16 cellular contexts compared by ENCODE assay signal in the genomic region with DNA sequence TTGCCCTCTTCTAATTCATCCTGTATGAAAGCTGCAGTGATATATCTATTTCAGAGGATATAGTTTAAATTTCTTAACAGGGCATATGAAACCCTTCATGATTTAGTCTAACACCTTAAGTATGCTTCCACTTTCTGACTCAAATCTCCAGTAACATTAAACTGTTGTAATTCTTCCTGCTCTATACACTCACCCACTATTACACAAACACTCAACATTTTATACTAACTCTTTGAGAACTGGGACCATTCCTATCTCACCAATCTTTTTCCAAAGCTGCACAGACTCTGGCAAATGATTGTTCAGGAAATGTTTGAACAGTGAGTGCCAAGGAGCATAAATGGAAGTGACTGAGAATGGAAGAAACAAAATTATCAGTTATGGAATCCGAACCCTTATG.
DNase-seq lines count a peak whose midpoint lies in the region; ATAC-seq and TF ChIP-seq lines count a peak whose summit lies in the region.
"Had no signal": no experiment of that assay in that cellular context is flagged by ENCODE, and none has a peak within 500 bp of the region (broad histone marks: within the 10 kb centered on the region; RNA-seq: fewer than 3 reads in every experiment).

No MANE protein-coding gene starts in this region.

- no peak overlapping the region for H2BK20ac ChIP-seq in IMR-90 (ENCODE audit: low read depth, low read length)

- H2AFZ ChIP-seq in IMR-90 (replicated peaks; ENCODE audit: low read length, poor library complexity) = no peak overlapping the region

- no peaks in the 10 kb centered on the region for H3K36me3 ChIP-seq in IMR-90 (ENCODE audit: control insufficient read depth, insufficient read depth, low read length)
- H3K36me3 ChIP-seq: BLaER1 treated with 17β-estradiol and CSF1 and Interleukin-3, amounts not matched to agents 10 nM and 100 nM; HAP-1 had no signal

- H3K9ac ChIP-seq in IMR-90 (ENCODE audit: low read depth, low read length) = no peak overlapping the region
- H3K9ac ChIP-seq: BLaER1 treated with 17β-estradiol and CSF1 and Interleukin-3, amounts not matched to agents 10 nM and 100 nM had no signal

- H3K18ac ChIP-seq in IMR-90 (ENCODE audit: low read depth, low read length) = no peak overlapping the region; the same call in 1 of the 2 replicates

- in situ Hi-C loops in IMR-90 (cut with MboI; ENCODE audit: low sequenced_read_pairs) = no loop called here

- peak overlapping the region; percentile 27; the same call in 1 of the 2 replicates for H3K4me2 ChIP-seq in IMR-90 (ENCODE audit: low read depth, low read length)
- H3K4me2 ChIP-seq: A549; BLaER1 treated with 17β-estradiol and CSF1 and Interleukin-3, amounts not matched to agents 10 nM and 100 nM had no signal

- H2BK120ac ChIP-seq in IMR-90 (ENCODE audit: low read depth, low read length) = no peak overlapping the region

- no peak overlapping the region for H3K56ac ChIP-seq in IMR-90 (ENCODE audit: extremely low read depth, insufficient read depth, low read length)

- H3K4ac ChIP-seq in IMR-90 (ENCODE audit: low read depth, low read length) = no peak overlapping the region

- H3K27me3 ChIP-seq in AG04450 (ENCODE audit: control insufficient read depth, insufficient read depth, low read length) = no peaks in the 10 kb centered on the region
- no peaks in the 10 kb centered on the region for H3K27me3 ChIP-seq in IMR-90 (ENCODE audit: control insufficient read depth, insufficient read depth, low read length)
- H3K27me3 ChIP-seq: BLaER1 treated with 17β-estradiol and CSF1 and Interleukin-3, amounts not matched to agents 10 nM and 100 nM had no signal

- H3K9me1 ChIP-seq in IMR-90 (ENCODE audit: insufficient read depth, low read length) = no peaks in the 10 kb centered on the region

- no peak overlapping the region for H4K91ac ChIP-seq in IMR-90 (ENCODE audit: insufficient read depth, low read depth, low read length)

- H4K8ac ChIP-seq in IMR-90 (ENCODE audit: low read depth in 2 of 2, low read length in 2 of 2) = no peak overlapping the region

- H4K20me1 ChIP-seq in IMR-90 (ENCODE audit: insufficient read depth, low read length) = no peaks in the 10 kb centered on the region
- H4K20me1 ChIP-seq: BLaER1 treated with 17β-estradiol and CSF1 and Interleukin-3, amounts not matched to agents 10 nM and 100 nM had no signal

- DNase-seq in AG04450 (ENCODE audit: low read depth, low spot score) = peak; percentile 2
- peak; percentile 52 for DNase-seq in IMR-90
- peak; percentile 2 for DNase-seq in epithelial cell of esophagus (ENCODE audit: low read depth)
- no peak for DNase-seq in left colon
- DNase-seq in germinal center (ENCODE audit: low spot score) = no peak
- no peak for DNase-seq in NCI-H2171 treated with DMSO at 0.1 percent for 48 hours (lab: John Stamatoyannopoulos, UW)
- no peak for DNase-seq in NCI-H2107 treated with DMSO at 0.1 percent for 48 hours (lab: John Stamatoyannopoulos, UW; ENCODE audit: unreplicated experiment)
- DNase-seq: Calu3; CD8-positive, alpha-beta T cell; DMS79 treated with DMSO at 0.1 percent for 48 hours had no signal

- no peak overlapping the region for H3K4me3 ChIP-seq in AG04450 (ENCODE audit: low read depth, low read length)
- no peak overlapping the region for H3K4me3 ChIP-seq in IMR-90 (ENCODE audit: insufficient read depth, low read depth, low read length)
- H3K4me3 ChIP-seq in epithelial cell of esophagus (ENCODE audit: low read length) = no peak overlapping the region
- H3K4me3 ChIP-seq: A549; BLaER1 treated with 17β-estradiol and CSF1 and Interleukin-3, amounts not matched to agents 10 nM and 100 nM; HAP-1 had no signal

- TF ChIP-seq RAD21 in IMR-90 (IDR thresholded peaks at IDR 0.05; ENCODE audit: low read length) = no peak

- no peak overlapping the region for H4K5ac ChIP-seq in IMR-90 (ENCODE audit: low read depth, low read length)

- no peak for TF ChIP-seq POLR2A in IMR-90 (IDR thresholded peaks at IDR 0.05; ENCODE audit: low read depth, low read length)

- no peak overlapping the region for H3K27ac ChIP-seq in AG04450 (ENCODE audit: low read depth, low read length)
- no peak overlapping the region for H3K27ac ChIP-seq in IMR-90 (ENCODE audit: insufficient read depth, low read length)
- H3K27ac ChIP-seq: 22Rv1; A549; BLaER1 treated with 17β-estradiol and CSF1 and Interleukin-3, amounts not matched to agents 10 nM and 100 nM; HL-60 had no signal

- intact Hi-C loops in IMR-90 (cut with micrococcal nuclease) (no loop called here), left colon (cut with DNase I, micrococcal nuclease) (no loop called here)

- H3K14ac ChIP-seq in IMR-90 (replicated peaks; ENCODE audit: low read depth, low read length) = no peak overlapping the region

- peak; percentile 54 for ATAC-seq in IMR-90 (ENCODE audit: low read depth)
- peak; percentile 21 for ATAC-seq in left colon
- no peak for ATAC-seq in HG03520 (IDR thresholded peaks at IDR 0.05; ENCODE audit: unreplicated experiment)
- ATAC-seq: A549; CD8-positive, alpha-beta T cell had no signal

- no peaks in the 10 kb centered on the region for H3K9me3 ChIP-seq in AG04450 (ENCODE audit: control insufficient read depth, insufficient read depth, low read length)
- no peaks in the 10 kb centered on the region for H3K9me3 ChIP-seq in IMR-90 (ENCODE audit: control insufficient read depth, insufficient read depth, low read length)
- H3K9me3 ChIP-seq: A549; BLaER1 treated with 17β-estradiol and CSF1 and Interleukin-3, amounts not matched to agents 10 nM and 100 nM; HAP-1 had no signal

- TF ChIP-seq CTCF in AG04450 (IDR thresholded peaks at IDR 0.05; ENCODE audit: low read depth, low read length) (no peak), IMR-90 (conservative IDR thresholded peaks at IDR 0.05; ENCODE audit: low read depth, low read length) (no peak), epithelial cell of esophagus (IDR thresholded peaks at IDR 0.05; ENCODE audit: insufficient read depth, low read depth, low read length, missing control alignments) (no peak)

- no peaks in the 10 kb centered on the region for H3K79me1 ChIP-seq in IMR-90 (ENCODE audit: low read depth in 1 of 2, low read length in 2 of 2)

- no peaks in the 10 kb centered on the region for H3K4me1 ChIP-seq in IMR-90 (ENCODE audit: control insufficient read depth, insufficient read depth, low read length)
- H3K4me1 ChIP-seq: A549 had no signal

- no TSS peak for BruUV-seq in IMR-90 (replicated peaks; lab: Mats Ljungman, UMichigan)

- POLR2A ChIA-PET in AG04450 (lab: Yijun Ruan, JAX) = no interaction called here
- POLR2A ChIA-PET in IMR-90 (lab: Charles Lee; ENCODE audit: unreplicated experiment) = no interaction called here

- H2BK5ac ChIP-seq in IMR-90 (ENCODE audit: low read depth, low read length, poor library complexity, severe bottlenecking) = peak overlapping the region; percentile 21

- CTCF ChIA-PET in AG04450 (lab: Charles Lee) (no interaction called here), IMR-90 (lab: Yijun Ruan, JAX) (no interaction called here)

- no CpG with 5 or more reads among the region's 1 CpG for WGBS in IMR-90 (ENCODE audit: extremely low coverage in 2 of 2, insufficient read length in 1 of 2), 2 experiments

- no peak overlapping the region for H2AK5ac ChIP-seq in IMR-90 (ENCODE audit: low read depth, low read length)

- no peak overlapping the region for H2AK9ac ChIP-seq in IMR-90 (replicated peaks; ENCODE audit: low read depth, low read length, poor library complexity)

- no peak overlapping the region for H3K23ac ChIP-seq in IMR-90 (ENCODE audit: low read depth, low read length)

- no peak overlapping the region for H2BK15ac ChIP-seq in IMR-90 (ENCODE audit: low read depth, low read length)

- dilution Hi-C loops in IMR-90 (cut with HindIII; ENCODE audit: low sequenced_read_pairs, unreplicated experiment) = no loop called here

TF ChIP-seq in IMR-90, 13 proteins besides CTCF, POLR2A, EP300 and RAD21:
- TF ChIP-seq, protein P1, sequence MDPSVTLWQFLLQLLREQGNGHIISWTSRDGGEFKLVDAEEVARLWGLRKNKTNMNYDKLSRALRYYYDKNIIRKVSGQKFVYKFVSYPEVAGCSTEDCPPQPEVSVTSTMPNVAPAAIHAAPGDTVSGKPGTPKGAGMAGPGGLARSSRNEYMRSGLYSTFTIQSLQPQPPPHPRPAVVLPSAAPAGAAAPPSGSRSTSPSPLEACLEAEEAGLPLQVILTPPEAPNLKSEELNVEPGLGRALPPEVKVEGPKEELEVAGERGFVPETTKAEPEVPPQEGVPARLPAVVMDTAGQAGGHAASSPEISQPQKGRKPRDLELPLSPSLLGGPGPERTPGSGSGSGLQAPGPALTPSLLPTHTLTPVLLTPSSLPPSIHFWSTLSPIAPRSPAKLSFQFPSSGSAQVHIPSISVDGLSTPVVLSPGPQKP (IDR thresholded peaks at IDR 0.05; ENCODE audit: borderline replicate concordance, low read depth, low read length) = no peak
- TF ChIP-seq CHD1 (IDR thresholded peaks at IDR 0.05; ENCODE audit: low read depth, low read length) (no peak), MAFK (IDR thresholded peaks at IDR 0.05; ENCODE audit: low read depth, low read length) (no peak), FOS (IDR thresholded peaks at IDR 0.05; ENCODE audit: low read depth, low read length) (no peak), MXI1 (IDR thresholded peaks at IDR 0.05; ENCODE audit: borderline replicate concordance, low read depth, low read length) (no peak), NFE2L2 (IDR thresholded peaks at IDR 0.05; ENCODE audit: low read depth, low read length) (no peak), CEBPB (IDR thresholded peaks at IDR 0.05; ENCODE audit: low read depth, low read length) (no peak), RFX5 (IDR thresholded peaks at IDR 0.05; ENCODE audit: low read depth, low read length) (no peak), MAZ (IDR thresholded peaks at IDR 0.05; ENCODE audit: borderline replicate concordance, low read depth, low read length) (no peak), BHLHE40 (IDR thresholded peaks at IDR 0.05; ENCODE audit: low read depth, low read length) (no peak), RCOR1 (IDR thresholded peaks at IDR 0.05; ENCODE audit: insufficient replicate concordance, low read length) (no peak), SMC3 (IDR thresholded peaks at IDR 0.05; ENCODE audit: low read depth, low read length) (no peak)
- TF ChIP-seq, protein P2, sequence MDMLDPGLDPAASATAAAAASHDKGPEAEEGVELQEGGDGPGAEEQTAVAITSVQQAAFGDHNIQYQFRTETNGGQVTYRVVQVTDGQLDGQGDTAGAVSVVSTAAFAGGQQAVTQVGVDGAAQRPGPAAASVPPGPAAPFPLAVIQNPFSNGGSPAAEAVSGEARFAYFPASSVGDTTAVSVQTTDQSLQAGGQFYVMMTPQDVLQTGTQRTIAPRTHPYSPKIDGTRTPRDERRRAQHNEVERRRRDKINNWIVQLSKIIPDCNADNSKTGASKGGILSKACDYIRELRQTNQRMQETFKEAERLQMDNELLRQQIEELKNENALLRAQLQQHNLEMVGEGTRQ (IDR thresholded peaks at IDR 0.05; ENCODE audit: low read depth, low read length) = no peak

Comparison
In these comparisons a context has a peak if more than half of its experiments do, and no peak if none do; other contexts are left out.
1. DNase-seq: peak in AG04450 (single experiment), IMR-90 (single experiment) and epithelial cell of esophagus (single experiment); none in left colon (0 of 2), germinal center (single experiment), NCI-H2171 treated with DMSO at 0.1 percent for 48 hours (single experiment) and NCI-H2107 treated with DMSO at 0.1 percent for 48 hours (single experiment).